14 cellular contexts compared by ENCODE assay signal in the genomic region with DNA sequence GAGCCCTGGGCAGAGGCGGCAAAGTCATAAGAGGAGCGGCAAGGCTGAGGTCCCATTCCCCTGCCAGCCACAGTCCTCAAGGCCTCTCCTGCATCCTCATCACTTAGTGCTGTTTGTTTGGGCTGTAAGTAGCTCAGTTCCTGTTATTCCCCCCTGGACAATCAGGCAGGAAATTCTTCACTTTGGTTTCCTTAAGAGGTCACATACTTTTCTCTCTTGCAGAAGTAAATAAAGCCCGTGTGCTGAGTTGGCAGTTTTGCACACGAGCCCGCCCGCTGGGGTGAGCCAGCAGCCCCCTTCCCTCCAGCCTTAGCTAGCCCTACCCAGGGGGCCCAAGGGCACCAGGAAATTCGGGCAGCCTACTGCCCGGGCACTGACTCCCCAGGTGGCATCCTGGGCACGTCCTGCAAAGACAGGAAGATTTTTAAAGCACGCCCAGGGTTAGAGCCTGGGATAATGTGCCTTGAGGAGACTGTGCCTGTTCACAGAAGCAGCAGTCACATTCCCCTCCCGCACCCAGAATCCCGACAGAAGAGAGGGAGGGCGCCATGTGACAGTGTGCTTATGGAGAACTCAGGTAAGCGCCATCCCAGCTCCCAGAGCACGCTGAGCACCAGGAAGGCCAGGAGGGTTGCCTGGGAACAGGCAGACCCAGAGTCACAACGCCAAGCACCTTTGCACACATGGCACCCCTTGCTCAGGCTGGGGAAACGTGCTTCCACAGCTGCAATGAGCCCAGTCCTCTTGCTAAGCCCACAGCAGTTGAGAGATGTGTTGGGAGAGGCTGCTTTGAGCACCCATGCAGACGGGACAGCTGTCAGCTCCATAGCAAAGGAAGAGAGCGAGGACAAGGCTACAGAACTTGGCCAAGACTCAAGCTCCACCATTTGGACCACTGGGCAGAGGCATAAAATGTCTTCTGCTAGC.
DNase-seq lines count a peak whose midpoint lies in the region.
"Had no signal": no experiment of that assay in that cellular context is flagged by ENCODE, and none has a peak within 500 bp of the region (broad histone marks: within the 10 kb centered on the region; RNA-seq: fewer than 3 reads in every experiment).

No MANE protein-coding gene starts in this region.

- DNase-seq in HT1080 (ENCODE audit: low read depth) = peak; percentile 53
- DNase-seq in astrocyte of the hippocampus (ENCODE audit: low read depth, low spot score) = peak; percentile 54
- DNase-seq in iris pigment epithelial cell (ENCODE audit: low read depth) = peak; percentile 86
- DNase-seq in pulmonary artery endothelial cell (ENCODE audit: low read depth, low spot score) = peak; percentile 88
- no peak for DNase-seq in activated naive CD4-positive, alpha-beta T cell (lab: John Stamatoyannopoulos, UW)
- no peak for DNase-seq in GF-D8 (lab: John Stamatoyannopoulos, UW)
- DNase-seq in hippocampal formation (lab: John Stamatoyannopoulos, UW) = no peak
- no peak for DNase-seq in nucleus accumbens (lab: John Stamatoyannopoulos, UW)
- DNase-seq: activated CD4-positive, alpha-beta T cell treated with anti-CD3 and anti-CD28 coated beads for 36 hours; DMS79 treated with DMSO at 0.1 percent for 48 hours; esophagus squamous epithelium; NCI-H2107; T-helper 2 cell; testis had no signal

Comparison
In these comparisons a context has a peak if more than half of its experiments do, and no peak if none do; other contexts are left out.
1. DNase-seq: peak in HT1080 (single experiment), astrocyte of the hippocampus (single experiment), iris pigment epithelial cell (single experiment) and pulmonary artery endothelial cell (single experiment); none in activated naive CD4-positive, alpha-beta T cell (0 of 4), GF-D8 (single experiment), hippocampal formation (0 of 2) and nucleus accumbens (0 of 56).